24 cellular contexts compared by ENCODE assay signal in the genomic region with DNA sequence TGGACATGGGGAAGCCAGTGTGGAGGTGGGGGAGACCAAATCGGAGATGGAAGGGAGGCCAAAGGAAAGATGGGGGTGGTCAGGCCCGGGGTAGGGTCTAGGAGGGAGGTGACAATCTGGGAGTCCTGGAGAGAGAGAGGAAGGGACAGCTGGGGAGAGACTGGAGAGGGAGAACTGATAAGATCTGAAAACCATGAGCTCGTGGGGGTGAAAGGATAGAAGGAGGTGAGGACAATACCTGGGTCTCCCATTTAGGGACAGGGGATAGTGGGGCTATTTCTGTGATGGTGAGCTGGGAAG. TPM values are rescaled to one million over a fixed set of nuclear protein-coding genes. Genes with fewer than 3 reads are reported as not detected.
DNase-seq lines count a peak whose midpoint lies in the region; ATAC-seq and TF ChIP-seq lines count a peak whose summit lies in the region.
"Had no signal": no experiment of that assay in that cellular context is flagged by ENCODE, and none has a peak within 500 bp of the region (broad histone marks: within the 10 kb centered on the region; RNA-seq: fewer than 3 reads in every experiment).

No MANE protein-coding gene starts in this region.

- no peak overlapping the region for H3K4me3 Mint-ChIP-seq in activated naive CD8-positive, alpha-beta T cell treated with anti-CD3 and anti-CD28 coated beads, Interleukin-2, amount 10 ng/mL, durations not matched to agents 7 days and 5 days
- H3K4me3 Mint-ChIP-seq in naive thymus-derived CD8-positive, alpha-beta T cell, result peak overlapping the region; percentile 33 to 87 (median 79)

- TF ChIP-seq CTCF in heart right ventricle (IDR thresholded peaks at IDR 0.05), result no peak

- POLR2A ChIA-PET in activated naive CD8-positive, alpha-beta T cell treated with anti-CD3 and anti-CD28 coated beads, Interleukin-2, amount 10 ng/mL, durations not matched to agents 7 days and 5 days (lab: Charles Lee), result interaction anchor here (0.7 kb wide), 1 partner anchor 146 kb away, joined by 3 read pairs; no protein-coding TSS in a partner anchor
- POLR2A ChIA-PET in naive thymus-derived CD8-positive, alpha-beta T cell (lab: Charles Lee), result interaction anchor here (0.9 kb wide), 1 partner anchor 59 kb away, joined by 4 read pairs; a partner anchor contains a TSS

- no peaks in the 10 kb centered on the region for H3K9me3 ChIP-seq in heart right ventricle
- H3K9me3 ChIP-seq: adrenal gland had no signal

- H3K4me1 ChIP-seq in heart right ventricle, result peaks cover 5 to 28% (median 19%) of the 10 kb centered on the region in 9 donors

- DNase-seq in cardiac septum (ENCODE audit: low spot score) (peak; percentile 54), heart right ventricle (no peak), kidney tubule cell (ENCODE audit: low spot score) (no peak), dermis blood vessel endothelial cell (no peak)
- DNase-seq in activated naive CD8-positive, alpha-beta T cell treated with anti-CD3 and anti-CD28 coated beads, Interleukin-2, amount 10 ng/mL, durations not matched to agents 7 days and 5 days, result no peak
- no peak for DNase-seq in naive thymus-derived CD8-positive, alpha-beta T cell
- DNase-seq: activated CD4-positive, alpha-beta T cell treated with anti-CD3 and anti-CD28 coated beads for 4 hours; activated T-cell treated with anti-CD3 and anti-CD28 coated beads, Interleukin-2, amount 50 U/mL, for 1 hour; caudate nucleus; COR-L47; effector memory CD8-positive, alpha-beta T cell; hypothalamus; mesendoderm; NCI-H2029 treated with DMSO at 0.1 percent for 48 hours; NCI-H510A treated with DMSO at 0.1 percent for 48 hours; SHP77 treated with DMSO at 0.1 percent for 48 hours had no signal

- intact Hi-C loops in cardiac septum (cut with DNase I), result loop anchor here (5.0 kb wide), 1 partner anchor 110 kb away; a partner anchor contains a TSS
- intact Hi-C loops in heart right ventricle (cut with DNase I), result loop anchor here in 1 of 10 donors (5.0 kb wide), 1 partner anchor 60 kb away; a partner anchor contains a TSS

- H3K9me3 Mint-ChIP-seq in activated naive CD8-positive, alpha-beta T cell treated with anti-CD3 and anti-CD28 coated beads, Interleukin-2, amount 10 ng/mL, durations not matched to agents 7 days and 5 days, result no peaks in the 10 kb centered on the region
- H3K9me3 Mint-ChIP-seq in naive thymus-derived CD8-positive, alpha-beta T cell, result no peaks in the 10 kb centered on the region
- H3K9me3 Mint-ChIP-seq: effector memory CD8-positive, alpha-beta T cell had no signal

- no peak overlapping the region for H3K27ac ChIP-seq in heart right ventricle

- ATAC-seq in heart right ventricle (no peak), HG03354 (IDR thresholded peaks at IDR 0.05; ENCODE audit: poor library complexity, severe bottlenecking, unreplicated experiment) (no peak), GM19351 (IDR thresholded peaks at IDR 0.05; ENCODE audit: unreplicated experiment) (no peak)
- ATAC-seq in activated naive CD8-positive, alpha-beta T cell treated with anti-CD3 and anti-CD28 coated beads, Interleukin-2, amount 10 ng/mL, durations not matched to agents 7 days and 5 days (ENCODE audit: low read depth), result no peak
- ATAC-seq in naive thymus-derived CD8-positive, alpha-beta T cell, result no peak
- ATAC-seq: effector memory CD8-positive, alpha-beta T cell; sciatic nerve had no signal

- H3K36me3 Mint-ChIP-seq in activated naive CD8-positive, alpha-beta T cell treated with anti-CD3 and anti-CD28 coated beads, Interleukin-2, amount 10 ng/mL, durations not matched to agents 7 days and 5 days, result peaks cover 1% of the 10 kb centered on the region
- no peaks in the 10 kb centered on the region for H3K36me3 Mint-ChIP-seq in naive thymus-derived CD8-positive, alpha-beta T cell

- H3K4me3 ChIP-seq in heart right ventricle, result no peak overlapping the region
- H3K4me3 ChIP-seq: adrenal gland had no signal

- H3K36me3 ChIP-seq in heart right ventricle, result peaks cover 0 to 16% (median 0%) of the 10 kb centered on the region in 9 donors
- H3K36me3 ChIP-seq: adrenal gland had no signal

- H3K4me1 Mint-ChIP-seq in activated naive CD8-positive, alpha-beta T cell treated with anti-CD3 and anti-CD28 coated beads, Interleukin-2, amount 10 ng/mL, durations not matched to agents 7 days and 5 days, result peaks cover 14% of the 10 kb centered on the region
- peaks cover 23 to 45% (median 33%) of the 10 kb centered on the region in 4 donors for H3K4me1 Mint-ChIP-seq in naive thymus-derived CD8-positive, alpha-beta T cell

- 70 to 76% methylated on average over 3 of the region's 3 CpGs for WGBS in heart right ventricle, 2 donors

- H3K27ac Mint-ChIP-seq in activated naive CD8-positive, alpha-beta T cell treated with anti-CD3 and anti-CD28 coated beads, Interleukin-2, amount 10 ng/mL, durations not matched to agents 7 days and 5 days, result peak overlapping the region; percentile 30
- peak overlapping the region in 8 of 10 donors; percentile 70 to 99 (median 84) for H3K27ac Mint-ChIP-seq in naive thymus-derived CD8-positive, alpha-beta T cell

- H3K27me3 ChIP-seq in heart right ventricle, result no peaks in the 10 kb centered on the region
- H3K27me3 ChIP-seq: adrenal gland had no signal

- H3K27me3 Mint-ChIP-seq in activated naive CD8-positive, alpha-beta T cell treated with anti-CD3 and anti-CD28 coated beads, Interleukin-2, amount 10 ng/mL, durations not matched to agents 7 days and 5 days, result peaks cover 7% of the 10 kb centered on the region
- peaks cover 0 to 3% (median 0%) of the 10 kb centered on the region in 5 donors for H3K27me3 Mint-ChIP-seq in naive thymus-derived CD8-positive, alpha-beta T cell
- H3K27me3 Mint-ChIP-seq: effector memory CD8-positive, alpha-beta T cell had no signal

RNA-seq across cellular contexts. Expression of a gene that starts 1.4 kb away (rescaled TPM):
- 4.3 TPM for total RNA-seq in cardiac septum
- total RNA-seq in heart right ventricle, result 1 to 10 TPM; 3.3 to 7.6 (median 4.2) TPM
- 10 to 100 TPM in 1 of 2 donors, 1 to 10 TPM in 1; 6.3 to 13.2 TPM for polyA plus RNA-seq in heart right ventricle
- total RNA-seq in activated naive CD8-positive, alpha-beta T cell treated with anti-CD3 and anti-CD28 coated beads, Interleukin-2, amount 10 ng/mL, durations not matched to agents 7 days and 5 days, result 1 to 10 TPM; 2.2 to 4.1 TPM
- total RNA-seq in naive thymus-derived CD8-positive, alpha-beta T cell, result 1 to 10 TPM; 2.8 to 4.1 TPM
- 1 to 10 TPM; 5.5 to 6.0 (median 5.7) TPM for polyA plus RNA-seq in naive thymus-derived CD8-positive, alpha-beta T cell
- total RNA-seq in dermis blood vessel endothelial cell, result 7.4 and 9.7 TPM in 2 replicates

RNA-seq across cellular contexts. Expression of a gene that starts 1.9 kb away (rescaled TPM):
- 143 TPM for total RNA-seq in cardiac septum
- total RNA-seq in heart right ventricle, result 100 to 1,000 TPM; 122 to 173 (median 133) TPM
- 100 to 1,000 TPM; 263 to 658 TPM for polyA plus RNA-seq in heart right ventricle
- total RNA-seq in activated naive CD8-positive, alpha-beta T cell treated with anti-CD3 and anti-CD28 coated beads, Interleukin-2, amount 10 ng/mL, durations not matched to agents 7 days and 5 days, result 10 to 100 TPM; 42.6 to 44.1 TPM
- total RNA-seq in naive thymus-derived CD8-positive, alpha-beta T cell, result 10 to 100 TPM; 40.1 to 40.6 TPM
- polyA plus RNA-seq in naive thymus-derived CD8-positive, alpha-beta T cell, result 100 to 1,000 TPM in 2 of 3 donors, 10 to 100 TPM in 1; 95.5 to 110 (median 102) TPM
- total RNA-seq in dermis blood vessel endothelial cell, result 13.4 and 22.3 TPM in 2 replicates

RNA-seq across cellular contexts. Expression of a gene that starts 7.9 kb away (rescaled TPM):
- total RNA-seq in cardiac septum (337 TPM), heart right ventricle (100 to 1,000 TPM; 270 to 463 (median 322) TPM), dermis blood vessel endothelial cell (379 and 554 TPM in 2 replicates)
- polyA plus RNA-seq in heart right ventricle, result 1,000 to 10,000 TPM in 1 of 2 donors, 100 to 1,000 TPM in 1; 980 to 1,152 TPM
- 1,000 to 10,000 TPM; 1,119 to 1,147 TPM for total RNA-seq in activated naive CD8-positive, alpha-beta T cell treated with anti-CD3 and anti-CD28 coated beads, Interleukin-2, amount 10 ng/mL, durations not matched to agents 7 days and 5 days
- 1,000 to 10,000 TPM; 1,442 to 1,445 TPM for total RNA-seq in naive thymus-derived CD8-positive, alpha-beta T cell
- polyA plus RNA-seq in naive thymus-derived CD8-positive, alpha-beta T cell, result 1,000 to 10,000 TPM; 2,357 to 2,883 (median 2,631) TPM

RNA-seq across cellular contexts. Expression of a gene that starts 37.7 kb away (rescaled TPM):
- total RNA-seq in cardiac septum, result 70.8 TPM
- 100 to 1,000 TPM in 1 of 10 donors, 10 to 100 TPM in 9; 71.4 to 101 (median 88.5) TPM for total RNA-seq in heart right ventricle
- polyA plus RNA-seq in heart right ventricle, result 100 to 1,000 TPM in 1 of 2 donors, 10 to 100 TPM in 1; 95.0 to 121 TPM
- 100 to 1,000 TPM; 112 to 120 TPM for total RNA-seq in activated naive CD8-positive, alpha-beta T cell treated with anti-CD3 and anti-CD28 coated beads, Interleukin-2, amount 10 ng/mL, durations not matched to agents 7 days and 5 days
- total RNA-seq in naive thymus-derived CD8-positive, alpha-beta T cell, result 10 to 100 TPM; 74.3 to 75.3 TPM
- 10 to 100 TPM; 19.9 to 45.5 (median 21.6) TPM for polyA plus RNA-seq in naive thymus-derived CD8-positive, alpha-beta T cell
- 73.7 and 89.9 TPM in 2 replicates for total RNA-seq in dermis blood vessel endothelial cell

RNA-seq across cellular contexts. Expression of a gene that starts 38.2 kb away (rescaled TPM):
- not detected for total RNA-seq in cardiac septum
- total RNA-seq in heart right ventricle, result not detected
- not detected for polyA plus RNA-seq in heart right ventricle
- not detected for total RNA-seq in activated naive CD8-positive, alpha-beta T cell treated with anti-CD3 and anti-CD28 coated beads, Interleukin-2, amount 10 ng/mL, durations not matched to agents 7 days and 5 days
- total RNA-seq in naive thymus-derived CD8-positive, alpha-beta T cell, result not detected
- not detected for polyA plus RNA-seq in naive thymus-derived CD8-positive, alpha-beta T cell
- not detected in 2 replicates for total RNA-seq in dermis blood vessel endothelial cell
- total RNA-seq: adrenal gland, H4, kidney epithelial cell, omental fat pad, sciatic nerve had no signal
- polyA plus RNA-seq: adrenal gland, AG04450 had no signal
